19 cellular contexts compared by ENCODE assay signal in the genomic region with DNA sequence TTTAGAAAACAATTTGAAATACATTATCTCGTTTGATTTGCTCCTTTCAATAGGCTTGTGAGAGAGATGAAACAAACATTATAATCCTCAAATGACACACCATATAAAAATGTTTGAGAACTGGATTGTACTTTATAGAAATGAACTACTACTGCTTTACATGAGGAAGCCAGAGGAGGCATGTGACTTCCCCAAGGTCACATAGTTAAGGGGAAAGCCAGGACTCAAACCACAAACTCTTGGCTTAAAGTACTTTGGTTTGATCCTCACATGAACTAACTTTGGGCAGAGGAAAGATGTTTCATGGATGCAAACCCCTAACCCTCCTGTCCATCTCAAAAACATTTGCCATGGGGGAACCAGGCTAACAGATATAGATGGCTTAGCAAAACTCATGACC. TPM values are rescaled to one million over a fixed set of nuclear protein-coding genes. Genes with fewer than 3 reads are reported as not detected.
A peak's percentile ranks its signal among the peaks of the same experiment; 100 is the strongest.
DNase-seq lines count a peak whose midpoint lies in the region; ATAC-seq and TF ChIP-seq lines count a peak whose summit lies in the region.
"Had no signal": no experiment of that assay in that cellular context is flagged by ENCODE, and none has a peak within 500 bp of the region (broad histone marks: within the 10 kb centered on the region; RNA-seq: fewer than 3 reads in every experiment).

No MANE protein-coding gene starts in this region.

- peaks cover 35% of the 10 kb centered on the region for H3K4me1 ChIP-seq in mucosa of descending colon (ENCODE audit: low read depth)

- no peak for TF ChIP-seq CTCF in choroid plexus epithelial cell (conservative IDR thresholded peaks at IDR 0.05; ENCODE audit: low read depth, low read length)
- TF ChIP-seq CTCF in mucosa of descending colon (IDR thresholded peaks at IDR 0.05): no peak

- H3K9me3 Mint-ChIP-seq in stimulated activated naive CD8-positive, alpha-beta T cell treated with anti-CD3 and anti-CD28 coated beads, Interleukin-15, amount 100 ng/mL, for 72 hours: no peaks in the 10 kb centered on the region
- H3K9me3 Mint-ChIP-seq: activated T-helper 2 cell treated with anti-CD3 and anti-CD28 coated beads, Interferon-gamma antibody, Interleukin-2, Interleukin-4, amounts not matched to agents 10 μg/mL and 5 μg/mL and 100 μg/mL, durations not matched to agents 14 hours and 24 hours and 36 hours; CD14-positive monocyte had no signal

- peaks cover 62% of the 10 kb centered on the region for H3K27me3 Mint-ChIP-seq in stimulated activated naive CD8-positive, alpha-beta T cell treated with anti-CD3 and anti-CD28 coated beads, Interleukin-15, amount 100 ng/mL, for 72 hours

- H3K9me3 ChIP-seq in mucosa of descending colon: no peaks in the 10 kb centered on the region
- H3K9me3 ChIP-seq: transverse colon had no signal

- ATAC-seq in mucosa of descending colon: peak; percentile 13
- no peak for ATAC-seq in stimulated activated naive CD8-positive, alpha-beta T cell treated with anti-CD3 and anti-CD28 coated beads, Interleukin-15, amount 100 ng/mL, for 72 hours
- ATAC-seq: activated CD8-positive, alpha-beta T cell treated with anti-CD3 and anti-CD28 coated beads, Interleukin-2, amount 10 ng/mL, durations not matched to agents 7 days and 5 days; left lobe of liver had no signal

- H3K36me3 ChIP-seq in mucosa of descending colon (ENCODE audit: low read depth): no peaks in the 10 kb centered on the region
- H3K36me3 ChIP-seq: transverse colon had no signal

- H3K4me3 ChIP-seq in choroid plexus epithelial cell (ENCODE audit: low read depth, low read length): no peak overlapping the region
- no peak overlapping the region for H3K4me3 ChIP-seq in mucosa of descending colon
- H3K4me3 ChIP-seq: transverse colon had no signal

- H3K27ac Mint-ChIP-seq in stimulated activated naive CD8-positive, alpha-beta T cell treated with anti-CD3 and anti-CD28 coated beads, Interleukin-15, amount 100 ng/mL, for 72 hours: no peak overlapping the region
- H3K27ac Mint-ChIP-seq: activated CD8-positive, alpha-beta T cell treated with anti-CD3 and anti-CD28 coated beads, Interleukin-2, amount 10 ng/mL, durations not matched to agents 7 days and 5 days; activated T-helper 2 cell treated with anti-CD3 and anti-CD28 coated beads, Interferon-gamma antibody, Interleukin-2, Interleukin-4, amounts not matched to agents 10 μg/mL and 5 μg/mL and 100 μg/mL, durations not matched to agents 14 hours and 24 hours and 36 hours; naive B cell had no signal

- intact Hi-C loops in mucosa of descending colon (cut with DNase I, micrococcal nuclease): no loop called here

- peaks cover 6% of the 10 kb centered on the region for H3K4me1 Mint-ChIP-seq in stimulated activated naive CD8-positive, alpha-beta T cell treated with anti-CD3 and anti-CD28 coated beads, Interleukin-15, amount 100 ng/mL, for 72 hours

- peak; percentile 32 for DNase-seq in COLO829 (ENCODE audit: low spot score)
- DNase-seq in MV-4-11 (lab: John Stamatoyannopoulos, UW): peak; percentile 9
- peak; percentile 89 for DNase-seq in choroid plexus epithelial cell (ENCODE audit: low read depth)
- peak in 1 of 3 donors; percentile 38 for DNase-seq in mucosa of descending colon
- DNase-seq in DMS53 treated with DMSO at 0.1 percent for 48 hours (lab: John Stamatoyannopoulos, UW; ENCODE audit: unreplicated experiment): no peak
- DNase-seq in activated CD4-positive, alpha-beta T cell treated with anti-CD3 and anti-CD28 coated beads for 4 hours: no peak
- DNase-seq in stimulated activated naive CD8-positive, alpha-beta T cell treated with anti-CD3 and anti-CD28 coated beads, Interleukin-15, amount 100 ng/mL, for 72 hours: no peak
- no peak for DNase-seq in H4 (ENCODE audit: low spot score)
- DNase-seq: activated CD8-positive, alpha-beta T cell treated with anti-CD3 and anti-CD28 coated beads, Interleukin-2, amount 10 ng/mL, durations not matched to agents 7 days and 5 days; hypothalamus; naive B cell; NCI-H1694 treated with DMSO at 0.1 percent for 48 hours; NCI-H524 treated with DMSO at 0.1 percent for 48 hours; transverse colon had no signal

- H3K4me3 Mint-ChIP-seq in stimulated activated naive CD8-positive, alpha-beta T cell treated with anti-CD3 and anti-CD28 coated beads, Interleukin-15, amount 100 ng/mL, for 72 hours: no peak overlapping the region
- H3K4me3 Mint-ChIP-seq: activated CD8-positive, alpha-beta T cell treated with anti-CD3 and anti-CD28 coated beads, Interleukin-2, amount 10 ng/mL, durations not matched to agents 7 days and 5 days; CD14-positive monocyte; naive B cell had no signal

RNA-seq across cellular contexts. Expression of gene ARHGEF11, which starts 4.7 kb away (rescaled TPM):
- total RNA-seq in mucosa of descending colon: 10 to 100 TPM; 47.7 to 75.1 (median 60.0) TPM
- total RNA-seq in H4 (2014; rRNA removed; shearing (Covaris generic)): 12.2 and 12.6 TPM in 2 replicates

RNA-seq across cellular contexts. Expression of gene ETV3L, which starts 58.8 kb away (rescaled TPM):
- total RNA-seq in mucosa of descending colon: not detected
- not detected in 2 replicates for total RNA-seq in H4 (2014; rRNA removed; shearing (Covaris generic))
- total RNA-seq: activated CD8-positive, alpha-beta T cell treated with anti-CD3 and anti-CD28 coated beads, Interleukin-2, amount 10 ng/mL, durations not matched to agents 7 days and 5 days; activated T-helper 2 cell treated with anti-CD3 and anti-CD28 coated beads, Interferon-gamma antibody, Interleukin-2, Interleukin-4, amounts not matched to agents 10 μg/mL and 5 μg/mL and 100 μg/mL, durations not matched to agents 14 hours and 24 hours and 36 hours; bronchial epithelial cell; left lobe of liver; pulmonary artery endothelial cell; transverse colon had no signal

Comparison
In these comparisons a context has a peak if more than half of its experiments do, and no peak if none do; other contexts are left out.
1. DNase-seq: peak in COLO829 (single experiment), MV-4-11 (single experiment) and choroid plexus epithelial cell (single experiment); none in DMS53 treated with DMSO at 0.1 percent for 48 hours (single experiment), activated CD4-positive, alpha-beta T cell treated with anti-CD3 and anti-CD28 coated beads for 4 hours (0 of 2), stimulated activated naive CD8-positive, alpha-beta T cell treated with anti-CD3 and anti-CD28 coated beads, Interleukin-15, amount 100 ng/mL, for 72 hours (0 of 2) and H4 (single experiment).